In the genomic region with DNA sequence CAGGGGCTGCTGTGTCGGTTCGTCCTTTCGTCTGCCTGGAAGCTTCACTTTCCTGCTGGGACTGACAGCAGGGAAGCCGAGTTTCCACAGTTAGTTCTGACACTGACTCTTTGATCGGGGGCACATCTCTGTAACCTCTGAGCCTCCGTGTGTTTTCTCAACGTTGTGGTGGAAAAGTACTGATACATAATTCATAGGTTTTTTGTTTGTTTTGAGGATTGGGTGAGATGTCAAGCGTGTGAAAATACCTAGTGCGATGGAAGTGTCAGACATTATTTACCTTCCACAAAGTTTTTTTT, we compare ENCODE assay signal across 8 cellular contexts. TPM values are rescaled to one million over a fixed set of nuclear protein-coding genes. Genes with fewer than 3 reads are reported as not detected.
DNase-seq lines count a peak whose midpoint lies in the region; ATAC-seq lines count a peak whose summit lies in the region.

No MANE protein-coding gene starts in this region.

- no peaks in the 10 kb centered on the region for H3K9me3 Mint-ChIP-seq in activated T-helper 1 cell treated with anti-CD3 and anti-CD28 coated beads, Interleukin-12 subunit alpha, Interleukin-12 subunit beta, Interleukin-2, Interleukin-4 antibody, amounts not matched to agents 30 ng/mL and 10 ng/mL and 1 ng/mL, durations not matched to agents 14 hours and 24 hours and 36 hours

- DNase-seq in HCEC 1CT (peak; percentile 13), NCI-H1048 (lab: John Stamatoyannopoulos, UW) (no peak), epidermal melanocyte (ENCODE audit: insufficient read length, low spot score) (no peak)
- no peak for DNase-seq in activated T-helper 1 cell treated with anti-CD3 and anti-CD28 coated beads, Interleukin-12 subunit alpha, Interleukin-12 subunit beta, Interleukin-2, Interleukin-4 antibody, amounts not matched to agents 30 ng/mL and 10 ng/mL and 1 ng/mL, durations not matched to agents 14 hours and 24 hours and 36 hours (ENCODE audit: low spot score)

- H3K9ac ChIP-seq in iPS-20b (ENCODE audit: low read depth, low read length) = peak overlapping the region; percentile 76
- peak overlapping the region; percentile 72 to 99 (median 84) for H3K9ac ChIP-seq in subcutaneous abdominal adipose tissue (ENCODE audit: low read length in 5 of 5)

- no peak for ATAC-seq in GM21367 (IDR thresholded peaks at IDR 0.05; ENCODE audit: unreplicated experiment)

- peaks cover 18% of the 10 kb centered on the region for H3K79me2 ChIP-seq in ACC112 (ENCODE audit: control insufficient read depth, insufficient read depth, low read length, unreplicated experiment)

- H3K27me3 ChIP-seq in ACC112 (ENCODE audit: insufficient read depth, low read length) (no peaks in the 10 kb centered on the region), iPS-20b (ENCODE audit: insufficient read depth, low read length) (peaks cover 6% of the 10 kb centered on the region; the same call in 1 of the 2 replicates), subcutaneous abdominal adipose tissue (ENCODE audit: control insufficient read depth in 5 of 5, insufficient read depth in 4 of 5, low read length in 5 of 5) (no peaks in the 10 kb centered on the region)

- peaks cover 16% of the 10 kb centered on the region for H3K36me3 Mint-ChIP-seq in activated T-helper 1 cell treated with anti-CD3 and anti-CD28 coated beads, Interleukin-12 subunit alpha, Interleukin-12 subunit beta, Interleukin-2, Interleukin-4 antibody, amounts not matched to agents 30 ng/mL and 10 ng/mL and 1 ng/mL, durations not matched to agents 14 hours and 24 hours and 36 hours (ENCODE audit: low read depth)

- peak overlapping the region; percentile 84 for H2AFZ ChIP-seq in ACC112 (ENCODE audit: low read length, unreplicated experiment)

- H3K4me3 ChIP-seq in ACC112 (ENCODE audit: low read depth, low read length) (peak overlapping the region; percentile 96), iPS-20b (ENCODE audit: low read length) (peak overlapping the region; percentile 82), subcutaneous abdominal adipose tissue (ENCODE audit: low read depth in 1 of 5, low read length in 5 of 5) (peak overlapping the region; percentile 85 to 97 (median 90))

- peaks cover 15% of the 10 kb centered on the region for H3K4me1 Mint-ChIP-seq in activated T-helper 1 cell treated with anti-CD3 and anti-CD28 coated beads, Interleukin-12 subunit alpha, Interleukin-12 subunit beta, Interleukin-2, Interleukin-4 antibody, amounts not matched to agents 30 ng/mL and 10 ng/mL and 1 ng/mL, durations not matched to agents 14 hours and 24 hours and 36 hours (ENCODE audit: low read depth)

- peaks cover 9% of the 10 kb centered on the region for H3K36me3 ChIP-seq in ACC112 (ENCODE audit: insufficient read depth, low read length)
- H3K36me3 ChIP-seq in iPS-20b (ENCODE audit: insufficient read depth, low read depth, low read length) = peaks cover 20% of the 10 kb centered on the region; the same call in 1 of the 2 replicates
- H3K36me3 ChIP-seq in subcutaneous abdominal adipose tissue (ENCODE audit: control insufficient read depth in 5 of 5, insufficient read depth in 5 of 5, low read length in 5 of 5) = peaks cover 0 to 13% (median 8%) of the 10 kb centered on the region in 5 donors

- peak overlapping the region; percentile 87 for H3K27ac Mint-ChIP-seq in activated T-helper 1 cell treated with anti-CD3 and anti-CD28 coated beads, Interleukin-12 subunit alpha, Interleukin-12 subunit beta, Interleukin-2, Interleukin-4 antibody, amounts not matched to agents 30 ng/mL and 10 ng/mL and 1 ng/mL, durations not matched to agents 14 hours and 24 hours and 36 hours

- H3K27me3 Mint-ChIP-seq in activated T-helper 1 cell treated with anti-CD3 and anti-CD28 coated beads, Interleukin-12 subunit alpha, Interleukin-12 subunit beta, Interleukin-2, Interleukin-4 antibody, amounts not matched to agents 30 ng/mL and 10 ng/mL and 1 ng/mL, durations not matched to agents 14 hours and 24 hours and 36 hours (ENCODE audit: insufficient read depth) = peaks cover 2% of the 10 kb centered on the region

- H3K4me1 ChIP-seq in ACC112 (ENCODE audit: control insufficient read depth, insufficient read depth, low read length, unreplicated experiment) = peaks cover 23% of the 10 kb centered on the region
- H3K4me1 ChIP-seq in iPS-20b (ENCODE audit: insufficient read depth, low read length) = 0 out of 2 replicates have a peak, but pooled peaks cover 5% of the 10 kb centered on the region
- H3K4me1 ChIP-seq in subcutaneous abdominal adipose tissue (ENCODE audit: control insufficient read depth in 5 of 5, insufficient read depth in 5 of 5, low read length in 5 of 5) = peaks cover 0 to 30% (median 25%) of the 10 kb centered on the region in 5 donors

- intact Hi-C loops in activated T-helper 1 cell treated with anti-CD3 and anti-CD28 coated beads, Interleukin-12 subunit alpha, Interleukin-12 subunit beta, Interleukin-2, Interleukin-4 antibody, amounts not matched to agents 30 ng/mL and 10 ng/mL and 1 ng/mL, durations not matched to agents 14 hours and 24 hours and 36 hours (cut with micrococcal nuclease) = loop anchor here (5.0 to 10.0 kb wide), 5 partner anchors 662 to 1752 kb away; a partner anchor contains a TSS

- H3K27ac ChIP-seq in ACC112 (ENCODE audit: low read depth, low read length) (peak overlapping the region; percentile 96), iPS-20b (ENCODE audit: low read length) (no peak overlapping the region), subcutaneous abdominal adipose tissue (ENCODE audit: low read depth, low read length) (peak overlapping the region; percentile 95)

- no peaks in the 10 kb centered on the region for H3K9me3 ChIP-seq in iPS-20b (ENCODE audit: insufficient read depth, low read depth, low read length)
- no peaks in the 10 kb centered on the region for H3K9me3 ChIP-seq in subcutaneous abdominal adipose tissue (ENCODE audit: control insufficient read depth in 5 of 5, low read length in 5 of 5)

- peak overlapping the region; percentile 96 for H3K4me3 Mint-ChIP-seq in activated T-helper 1 cell treated with anti-CD3 and anti-CD28 coated beads, Interleukin-12 subunit alpha, Interleukin-12 subunit beta, Interleukin-2, Interleukin-4 antibody, amounts not matched to agents 30 ng/mL and 10 ng/mL and 1 ng/mL, durations not matched to agents 14 hours and 24 hours and 36 hours

RNA-seq across cellular contexts. Expression of a gene that starts 0.5 kb away (rescaled TPM):
- total RNA-seq in activated T-helper 1 cell treated with anti-CD3 and anti-CD28 coated beads, Interleukin-12 subunit alpha, Interleukin-12 subunit beta, Interleukin-2, Interleukin-4 antibody, amounts not matched to agents 30 ng/mL and 10 ng/mL and 1 ng/mL, durations not matched to agents 14 hours and 24 hours and 36 hours = 15.8 and 17.0 TPM in 2 replicates
